Comparison of ENCODE assay signal across 22 cellular contexts in the genomic region with DNA sequence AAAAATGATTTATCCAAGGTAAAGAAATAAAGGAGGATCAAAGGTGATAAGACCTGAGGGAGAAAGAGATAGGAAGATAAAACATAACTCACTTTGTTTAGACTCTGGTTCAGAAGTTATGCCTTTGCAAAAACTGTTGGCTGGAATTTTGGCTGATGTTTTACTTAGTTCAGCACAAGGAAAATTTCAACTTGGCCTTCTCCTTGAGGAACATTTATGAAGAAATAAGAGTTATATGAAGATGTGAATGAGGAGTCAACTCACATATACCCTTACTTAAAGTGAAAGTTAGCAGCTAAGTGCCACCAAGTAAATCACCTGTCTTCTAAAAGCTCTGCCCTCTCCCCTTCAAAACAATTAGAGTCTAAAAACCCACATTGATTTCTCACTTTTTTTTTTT. TPM values are rescaled to one million over a fixed set of nuclear protein-coding genes. Genes with fewer than 3 reads are reported as not detected.
DNase-seq lines count a peak whose midpoint lies in the region; ATAC-seq and TF ChIP-seq lines count a peak whose summit lies in the region.
"Had no signal": no experiment of that assay in that cellular context is flagged by ENCODE, and none has a peak within 500 bp of the region (broad histone marks: within the 10 kb centered on the region; RNA-seq: fewer than 3 reads in every experiment).

No MANE protein-coding gene starts in this region.

- no peaks in the 10 kb centered on the region for H3K79me2 ChIP-seq in neural cell (replicated peaks; ENCODE audit: insufficient read depth, low read length)

- peak overlapping the region in 3 of 4 donors; percentile 23 to 54 (median 33) for H3K27ac ChIP-seq in gastroesophageal sphincter
- peak overlapping the region; percentile 57 for H3K27ac ChIP-seq in neural cell (ENCODE audit: low read length)
- peak overlapping the region; percentile 21 to 57 for H3K27ac ChIP-seq in uterus
- peak overlapping the region in 1 of 4 donors; percentile 0 for H3K27ac ChIP-seq in transverse colon
- H3K27ac ChIP-seq: BLaER1 treated with 17β-estradiol and CSF1 and Interleukin-3, amounts not matched to agents 10 nM and 100 nM had no signal

- H4K20me1 ChIP-seq in neural cell (ENCODE audit: insufficient read depth) = no peaks in the 10 kb centered on the region
- H4K20me1 ChIP-seq: BLaER1 treated with 17β-estradiol and CSF1 and Interleukin-3, amounts not matched to agents 10 nM and 100 nM had no signal

- TF ChIP-seq EP300 in gastroesophageal sphincter (IDR thresholded peaks at IDR 0.05) (no peak), neural cell (conservative IDR thresholded peaks at IDR 0.05; ENCODE audit: poor library complexity, severe bottlenecking) (no peak), transverse colon (IDR thresholded peaks at IDR 0.05; ENCODE audit: low read depth) (no peak)

- H3F3A ChIP-seq in neural cell (ENCODE audit: insufficient read depth, low read length, poor library complexity, severe bottlenecking) = no peaks in the 10 kb centered on the region

- no peak for TF ChIP-seq CTCF in gastroesophageal sphincter (IDR thresholded peaks at IDR 0.05)
- TF ChIP-seq CTCF in neural cell (IDR thresholded peaks at IDR 0.05; ENCODE audit: poor library complexity, severe bottlenecking) = no peak
- TF ChIP-seq CTCF in uterus (IDR thresholded peaks at IDR 0.05) = no peak
- no peak for TF ChIP-seq CTCF in transverse colon (IDR thresholded peaks at IDR 0.05)

- DNase-seq in adipocyte (ENCODE audit: low read depth) = peak; percentile 40
- no peak for DNase-seq in uterus
- no peak for DNase-seq in transverse colon
- DNase-seq in SIG-M5 treated with dmso at 0.1 percent for 504 hours (lab: John Stamatoyannopoulos, UW; ENCODE audit: unreplicated experiment) = no peak
- no peak for DNase-seq in NCI-H526 (lab: John Stamatoyannopoulos, UW)
- DNase-seq: CD8-positive, alpha-beta memory T cell; DMS79 treated with DMSO at 0.1 percent for 48 hours; H9; Karpas-422; NCI-H1092; NCI-H146; NCI-H2081; NCI-H510A; NCI-H774; OCI-M1; SHP77 had no signal

- in situ Hi-C loops in transverse colon (cut with MboI; ENCODE audit: low pct_ligation_motif_present in 1 of 4, low pct_unique_long_range_greater_than_20kb in 1 of 4, low sequenced_read_pairs in 3 of 4) = no loop called here

- peaks cover 38% of the 10 kb centered on the region for H3K4me1 ChIP-seq in adipocyte (ENCODE audit: control insufficient read depth, insufficient read depth, low read length)
- H3K4me1 ChIP-seq in gastroesophageal sphincter = peaks cover 4 to 22% (median 5%) of the 10 kb centered on the region in 3 donors
- peaks cover 0 to 9% of the 10 kb centered on the region in 2 donors for H3K4me1 ChIP-seq in uterus
- H3K4me1 ChIP-seq in transverse colon = peaks cover 0 to 2% (median 0%) of the 10 kb centered on the region in 4 donors
- H3K4me1 ChIP-seq: BLaER1 treated with 17β-estradiol and CSF1 and Interleukin-3, amounts not matched to agents 10 nM and 100 nM had no signal

- H3K9me3 ChIP-seq in adipocyte (ENCODE audit: control insufficient read depth, low read length) = no peaks in the 10 kb centered on the region
- H3K9me3 ChIP-seq in gastroesophageal sphincter = no peaks in the 10 kb centered on the region
- no peaks in the 10 kb centered on the region for H3K9me3 ChIP-seq in neural cell (ENCODE audit: low read length)
- no peaks in the 10 kb centered on the region for H3K9me3 ChIP-seq in uterus
- no peaks in the 10 kb centered on the region for H3K9me3 ChIP-seq in transverse colon

- H3K36me3 ChIP-seq in adipocyte (ENCODE audit: control insufficient read depth, insufficient read depth, low read length, severe bottlenecking) (no peaks in the 10 kb centered on the region), gastroesophageal sphincter (no peaks in the 10 kb centered on the region), neural cell (ENCODE audit: insufficient read depth, low read length) (no peaks in the 10 kb centered on the region), uterus (no peaks in the 10 kb centered on the region), transverse colon (no peaks in the 10 kb centered on the region)
- H3K36me3 ChIP-seq: BLaER1 treated with 17β-estradiol and CSF1 and Interleukin-3, amounts not matched to agents 10 nM and 100 nM had no signal

- H3K4me2 ChIP-seq in neural cell (ENCODE audit: low read length) = no peak overlapping the region
- H3K4me2 ChIP-seq: BLaER1 treated with 17β-estradiol and CSF1 and Interleukin-3, amounts not matched to agents 10 nM and 100 nM had no signal

- H3K9me2 ChIP-seq in neural cell (ENCODE audit: insufficient read depth, low read length) = no peaks in the 10 kb centered on the region

- H3K27me3 ChIP-seq in adipocyte (replicated peaks; ENCODE audit: control insufficient read depth, insufficient read depth, low read length) (no peaks in the 10 kb centered on the region), gastroesophageal sphincter (no peaks in the 10 kb centered on the region), neural cell (ENCODE audit: insufficient read depth, low read depth, low read length) (no peaks in the 10 kb centered on the region), uterus (no peaks in the 10 kb centered on the region), transverse colon (no peaks in the 10 kb centered on the region)
- H3K27me3 ChIP-seq: BLaER1 treated with 17β-estradiol and CSF1 and Interleukin-3, amounts not matched to agents 10 nM and 100 nM had no signal

- H3K9ac ChIP-seq in adipocyte (ENCODE audit: low read length) (peak overlapping the region; percentile 83), neural cell (ENCODE audit: low read length) (no peak overlapping the region)
- H3K9ac ChIP-seq: BLaER1 treated with 17β-estradiol and CSF1 and Interleukin-3, amounts not matched to agents 10 nM and 100 nM had no signal

- intact Hi-C loops in uterus (cut with DNase I; ENCODE audit: low total_unique reads) = no loop called here
- intact Hi-C loops in transverse colon (cut with DNase I; ENCODE audit: low total_unique reads) = no loop called here

- no peak for ATAC-seq in gastroesophageal sphincter
- ATAC-seq in GM21576 (IDR thresholded peaks at IDR 0.05; ENCODE audit: unreplicated experiment) = no peak

- no peak overlapping the region for H2AFZ ChIP-seq in neural cell (ENCODE audit: low read depth, low read length)

- TF ChIP-seq RAD21 in neural cell (conservative IDR thresholded peaks at IDR 0.05) = no peak

- H3K4me3 ChIP-seq in adipocyte (ENCODE audit: low read length) (peak overlapping the region; percentile 29), gastroesophageal sphincter (no peak overlapping the region), neural cell (ENCODE audit: low read length) (no peak overlapping the region), uterus (no peak overlapping the region), transverse colon (no peak overlapping the region)
- H3K4me3 ChIP-seq: BLaER1 treated with 17β-estradiol and CSF1 and Interleukin-3, amounts not matched to agents 10 nM and 100 nM had no signal

- TF ChIP-seq POLR2A in gastroesophageal sphincter (IDR thresholded peaks at IDR 0.05) (no peak), uterus (IDR thresholded peaks at IDR 0.05) (no peak), transverse colon (IDR thresholded peaks at IDR 0.05) (no peak)

TF ChIP-seq in neural cell, 6 proteins besides CTCF, POLR2A, EP300 and RAD21:
- TF ChIP-seq TAF1 (IDR thresholded peaks at IDR 0.05; ENCODE audit: low read depth) (no peak), POLR2AphosphoS5 (IDR thresholded peaks at IDR 0.05) (no peak), REST (IDR thresholded peaks at IDR 0.05; ENCODE audit: borderline replicate concordance) (no peak), EZH2 (IDR thresholded peaks at IDR 0.05; ENCODE audit: borderline replicate concordance, insufficient read depth, low read length, poor library complexity, severe bottlenecking) (no peak), MXI1 (conservative IDR thresholded peaks at IDR 0.05; ENCODE audit: poor library complexity, severe bottlenecking) (no peak), SMC3 (conservative IDR thresholded peaks at IDR 0.05; ENCODE audit: poor library complexity) (no peak)
TF ChIP-seq in neural cell: peak in this region for 0.

RNA-seq across cellular contexts. Expression of gene COL1A2, which starts 39.7 kb away (rescaled TPM):
- total RNA-seq in gastroesophageal sphincter = 100 to 1,000 TPM; 203 to 686 (median 311) TPM
- 2.3 and 2.5 TPM in 2 replicates for polyA plus RNA-seq in neural cell
- 3.4 and 4.1 TPM in 2 replicates for polyA minus RNA-seq in neural cell
- total RNA-seq in uterus = over 10,000 TPM in 1 of 4 donors, 100 to 1,000 TPM in 2, 10 to 100 TPM in 1; 59.1 to 10,885 (median 259) TPM
- total RNA-seq in transverse colon = 100 to 1,000 TPM in 2 of 4 donors, 10 to 100 TPM in 2; 47.0 to 499 (median 75.9) TPM
- total RNA-seq: MCF 10A had no signal
- polyA plus RNA-seq: CD8-positive, alpha-beta memory T cell; IgD-negative memory B cell had no signal
